1 cellular context compared by ENCODE assay signal in genomic region chr6:151497935-151498726, GRCh38.
TF ChIP-seq lines count a peak whose summit lies in the region.

No MANE protein-coding gene starts in this region.

TF ChIP-seq in HepG2, 621 proteins besides CTCF, POLR2A, EP300 and RAD21 (continued from another document):
- TF ChIP-seq ZNF644 (CRISPR knock-in tag; IDR thresholded peaks at IDR 0.05; ENCODE audit: low read depth) (peak; percentile 73; the same call in 1 of the 2 replicates), ZFP36L2 (CRISPR knock-in tag; IDR thresholded peaks at IDR 0.05) (no peak), KDM5A (IDR thresholded peaks at IDR 0.05; ENCODE audit: borderline replicate concordance, low read length) (no peak), ZSCAN29 (CRISPR knock-in tag; conservative IDR thresholded peaks at IDR 0.05) (no peak), ZNF230 (CRISPR knock-in tag; IDR thresholded peaks at IDR 0.05) (no peak), NCOA2 (CRISPR knock-in tag; IDR thresholded peaks at IDR 0.05) (peak; percentile 78), REPIN1 (CRISPR knock-in tag; IDR thresholded peaks at IDR 0.05; ENCODE audit: borderline replicate concordance, low read depth) (0 out of 2 replicates have a peak, but pooled peaks have one; percentile 18), ASH2L (IDR thresholded peaks at IDR 0.05; ENCODE audit: insufficient read length, low read depth, low read length) (peak; percentile 28), ARID5B (CRISPR knock-in tag; IDR thresholded peaks at IDR 0.05) (peak; percentile 94), TRIM24 (CRISPR knock-in tag; IDR thresholded peaks at IDR 0.05) (peak; percentile 85; the same call in 1 of the 2 replicates), ATF7 (IDR thresholded peaks at IDR 0.05) (no peak), ATF7 (CRISPR knock-in tag; IDR thresholded peaks at IDR 0.05) (no peak), AHDC1 (CRISPR knock-in tag; IDR thresholded peaks at IDR 0.05; ENCODE audit: borderline replicate concordance) (peak; percentile 37; the same call in 1 of the 2 replicates), KLF9 (CRISPR knock-in tag; IDR thresholded peaks at IDR 0.05; ENCODE audit: low read depth) (no peak), TSC22D2 (CRISPR knock-in tag; IDR thresholded peaks at IDR 0.05; ENCODE audit: borderline replicate concordance) (no peak)
- TF ChIP-seq, protein P1, sequence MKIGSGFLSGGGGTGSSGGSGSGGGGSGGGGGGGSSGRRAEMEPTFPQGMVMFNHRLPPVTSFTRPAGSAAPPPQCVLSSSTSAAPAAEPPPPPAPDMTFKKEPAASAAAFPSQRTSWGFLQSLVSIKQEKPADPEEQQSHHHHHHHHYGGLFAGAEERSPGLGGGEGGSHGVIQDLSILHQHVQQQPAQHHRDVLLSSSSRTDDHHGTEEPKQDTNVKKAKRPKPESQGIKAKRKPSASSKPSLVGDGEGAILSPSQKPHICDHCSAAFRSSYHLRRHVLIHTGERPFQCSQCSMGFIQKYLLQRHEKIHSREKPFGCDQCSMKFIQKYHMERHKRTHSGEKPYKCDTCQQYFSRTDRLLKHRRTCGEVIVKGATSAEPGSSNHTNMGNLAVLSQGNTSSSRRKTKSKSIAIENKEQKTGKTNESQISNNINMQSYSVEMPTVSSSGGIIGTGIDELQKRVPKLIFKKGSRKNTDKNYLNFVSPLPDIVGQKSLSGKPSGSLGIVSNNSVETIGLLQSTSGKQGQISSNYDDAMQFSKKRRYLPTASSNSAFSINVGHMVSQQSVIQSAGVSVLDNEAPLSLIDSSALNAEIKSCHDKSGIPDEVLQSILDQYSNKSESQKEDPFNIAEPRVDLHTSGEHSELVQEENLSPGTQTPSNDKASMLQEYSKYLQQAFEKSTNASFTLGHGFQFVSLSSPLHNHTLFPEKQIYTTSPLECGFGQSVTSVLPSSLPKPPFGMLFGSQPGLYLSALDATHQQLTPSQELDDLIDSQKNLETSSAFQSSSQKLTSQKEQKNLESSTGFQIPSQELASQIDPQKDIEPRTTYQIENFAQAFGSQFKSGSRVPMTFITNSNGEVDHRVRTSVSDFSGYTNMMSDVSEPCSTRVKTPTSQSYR (CRISPR knock-in tag; IDR thresholded peaks at IDR 0.05; ENCODE audit: borderline replicate concordance) = peak; percentile 25; the same call in 1 of the 2 replicates
- TF ChIP-seq, protein P2, sequence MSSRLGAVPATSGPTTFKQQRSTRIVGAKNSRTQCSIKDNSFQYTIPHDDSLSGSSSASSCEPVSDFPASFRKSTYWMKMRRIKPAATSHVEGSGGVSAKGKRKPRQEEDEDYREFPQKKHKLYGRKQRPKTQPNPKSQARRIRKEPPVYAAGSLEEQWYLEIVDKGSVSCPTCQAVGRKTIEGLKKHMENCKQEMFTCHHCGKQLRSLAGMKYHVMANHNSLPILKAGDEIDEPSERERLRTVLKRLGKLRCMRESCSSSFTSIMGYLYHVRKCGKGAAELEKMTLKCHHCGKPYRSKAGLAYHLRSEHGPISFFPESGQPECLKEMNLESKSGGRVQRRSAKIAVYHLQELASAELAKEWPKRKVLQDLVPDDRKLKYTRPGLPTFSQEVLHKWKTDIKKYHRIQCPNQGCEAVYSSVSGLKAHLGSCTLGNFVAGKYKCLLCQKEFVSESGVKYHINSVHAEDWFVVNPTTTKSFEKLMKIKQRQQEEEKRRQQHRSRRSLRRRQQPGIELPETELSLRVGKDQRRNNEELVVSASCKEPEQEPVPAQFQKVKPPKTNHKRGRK (CRISPR knock-in tag; IDR thresholded peaks at IDR 0.05) = no peak
